In genomic region chr20:57409672-57410397, GRCh38 we compare ENCODE assay signal across 1 cellular context.
TF ChIP-seq lines count a peak whose summit lies in the region.

No MANE protein-coding gene starts in this region.

TF ChIP-seq in K562, 482 proteins besides CTCF, POLR2A, EP300 and RAD21 (continued from another document and continues in another):
- 0 out of 4 replicates have a peak, but pooled peaks of 1 of the 2 experiments have one; percentile 30 for TF ChIP-seq BCLAF1 (IDR thresholded peaks at IDR 0.05; ENCODE audit: borderline replicate concordance in 1 of 2, control insufficient read depth in 1 of 2, low read depth in 2 of 2, low read length in 1 of 2)
- peak; percentile 72 for TF ChIP-seq MYC (IDR thresholded peaks at IDR 0.05; ENCODE audit: low read depth, low read length)
- TF ChIP-seq MYC (CRISPR knock-in tag; IDR thresholded peaks at IDR 0.05; ENCODE audit: borderline replicate concordance, low read depth), result no peak
- no peak for TF ChIP-seq RBM14 (IDR thresholded peaks at IDR 0.05; ENCODE audit: borderline replicate concordance, insufficient read depth, low read depth, low read length)
- TF ChIP-seq SAP30 (IDR thresholded peaks at IDR 0.05; ENCODE audit: borderline replicate concordance, insufficient read depth, low read depth, low read length, poor library complexity, severe bottlenecking), result peak; percentile 47
- TF ChIP-seq HDAC2 (IDR thresholded peaks at IDR 0.05), result peak; percentile 93
- no peak for TF ChIP-seq GTF2B (IDR thresholded peaks at IDR 0.05; ENCODE audit: extremely low read depth, insufficient read length)
- TF ChIP-seq NR2C2 (CRISPR knock-in tag; IDR thresholded peaks at IDR 0.05), result no peak
- peak; percentile 73 for TF ChIP-seq NR2C2 (tag; IDR thresholded peaks at IDR 0.05)
- no peak for TF ChIP-seq MED1 (CRISPR knock-in tag; IDR thresholded peaks at IDR 0.05; ENCODE audit: borderline replicate concordance)
- peak; percentile 97 for TF ChIP-seq TAL1 (IDR thresholded peaks at IDR 0.05)
- no peak for TF ChIP-seq ZFP30 (CRISPR knock-in tag; IDR thresholded peaks at IDR 0.05; ENCODE audit: borderline replicate concordance)
- TF ChIP-seq NBN (IDR thresholded peaks at IDR 0.05; ENCODE audit: low read depth), result peak; percentile 91
- peak; percentile 21 for TF ChIP-seq PHF20 (IDR thresholded peaks at IDR 0.05; ENCODE audit: partially characterized antibody)
- TF ChIP-seq RB1 (IDR thresholded peaks at IDR 0.05; ENCODE audit: low read depth), result peak; percentile 33
- peak; percentile 72; the same call in 1 of the 2 replicates for TF ChIP-seq ZNF3 (CRISPR knock-in tag; IDR thresholded peaks at IDR 0.05)
- no peak for TF ChIP-seq BCL6 (CRISPR knock-in tag; IDR thresholded peaks at IDR 0.05)
- TF ChIP-seq SMARCA5 (IDR thresholded peaks at IDR 0.05), result peak; percentile 96
- TF ChIP-seq MAFG (tag; conservative IDR thresholded peaks at IDR 0.05), result 0 out of 2 replicates have a peak, but pooled peaks have one; percentile 20
- peak; percentile 18 to 59 for TF ChIP-seq AFF1 (IDR thresholded peaks at IDR 0.05; ENCODE audit: low read depth in 1 of 2, partially characterized antibody in 2 of 2)
- peak; percentile 14; the same call in 1 of the 2 replicates for TF ChIP-seq ZKSCAN1 (IDR thresholded peaks at IDR 0.05; ENCODE audit: low read depth, low read length)
- TF ChIP-seq TAF9B (IDR thresholded peaks at IDR 0.05; ENCODE audit: partially characterized antibody), result no peak
- TF ChIP-seq TRIM28 (IDR thresholded peaks at IDR 0.05), result peak; percentile 56
- no peak for TF ChIP-seq ZNF12 (CRISPR knock-in tag; IDR thresholded peaks at IDR 0.05)
- peak; percentile 30; the same call in 1 of the 2 replicates for TF ChIP-seq JUND (IDR thresholded peaks at IDR 0.05; ENCODE audit: borderline replicate concordance, low read depth, low read length)
- peak; percentile 56; the same call in 2 of the 3 replicates for TF ChIP-seq JUND (tag; IDR thresholded peaks at IDR 0.05; ENCODE audit: borderline replicate concordance, low read depth, low read length)
- TF ChIP-seq NELFE (IDR thresholded peaks at IDR 0.05; ENCODE audit: insufficient read depth, insufficient read length), result no peak
- TF ChIP-seq, protein P1, sequence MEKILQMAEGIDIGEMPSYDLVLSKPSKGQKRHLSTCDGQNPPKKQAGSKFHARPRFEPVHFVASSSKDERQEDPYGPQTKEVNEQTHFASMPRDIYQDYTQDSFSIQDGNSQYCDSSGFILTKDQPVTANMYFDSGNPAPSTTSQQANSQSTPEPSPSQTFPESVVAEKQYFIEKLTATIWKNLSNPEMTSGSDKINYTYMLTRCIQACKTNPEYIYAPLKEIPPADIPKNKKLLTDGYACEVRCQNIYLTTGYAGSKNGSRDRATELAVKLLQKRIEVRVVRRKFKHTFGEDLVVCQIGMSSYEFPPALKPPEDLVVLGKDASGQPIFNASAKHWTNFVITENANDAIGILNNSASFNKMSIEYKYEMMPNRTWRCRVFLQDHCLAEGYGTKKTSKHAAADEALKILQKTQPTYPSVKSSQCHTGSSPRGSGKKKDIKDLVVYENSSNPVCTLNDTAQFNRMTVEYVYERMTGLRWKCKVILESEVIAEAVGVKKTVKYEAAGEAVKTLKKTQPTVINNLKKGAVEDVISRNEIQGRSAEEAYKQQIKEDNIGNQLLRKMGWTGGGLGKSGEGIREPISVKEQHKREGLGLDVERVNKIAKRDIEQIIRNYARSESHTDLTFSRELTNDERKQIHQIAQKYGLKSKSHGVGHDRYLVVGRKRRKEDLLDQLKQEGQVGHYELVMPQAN (IDR thresholded peaks at IDR 0.05; ENCODE audit: borderline replicate concordance), result peak; percentile 24; the same call in 1 of the 2 replicates
- TF ChIP-seq CCNT2 (IDR thresholded peaks at IDR 0.05; ENCODE audit: borderline replicate concordance, extremely low read depth, insufficient read length, low read depth, low read length), result peak; percentile 98
- TF ChIP-seq, protein P2, sequence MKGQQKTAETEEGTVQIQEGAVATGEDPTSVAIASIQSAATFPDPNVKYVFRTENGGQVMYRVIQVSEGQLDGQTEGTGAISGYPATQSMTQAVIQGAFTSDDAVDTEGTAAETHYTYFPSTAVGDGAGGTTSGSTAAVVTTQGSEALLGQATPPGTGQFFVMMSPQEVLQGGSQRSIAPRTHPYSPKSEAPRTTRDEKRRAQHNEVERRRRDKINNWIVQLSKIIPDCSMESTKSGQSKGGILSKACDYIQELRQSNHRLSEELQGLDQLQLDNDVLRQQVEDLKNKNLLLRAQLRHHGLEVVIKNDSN (CRISPR knock-in tag; IDR thresholded peaks at IDR 0.05), result 0 out of 2 replicates have a peak, but pooled peaks have one; percentile 8
- TF ChIP-seq ZNF431 (CRISPR knock-in tag; IDR thresholded peaks at IDR 0.05), result 0 out of 2 replicates have a peak, but pooled peaks have one; percentile 20
- peak; percentile 86 for TF ChIP-seq KDM1A (IDR thresholded peaks at IDR 0.05)
- TF ChIP-seq HOMEZ (CRISPR knock-in tag; IDR thresholded peaks at IDR 0.05), result no peak
- TF ChIP-seq, protein P3, sequence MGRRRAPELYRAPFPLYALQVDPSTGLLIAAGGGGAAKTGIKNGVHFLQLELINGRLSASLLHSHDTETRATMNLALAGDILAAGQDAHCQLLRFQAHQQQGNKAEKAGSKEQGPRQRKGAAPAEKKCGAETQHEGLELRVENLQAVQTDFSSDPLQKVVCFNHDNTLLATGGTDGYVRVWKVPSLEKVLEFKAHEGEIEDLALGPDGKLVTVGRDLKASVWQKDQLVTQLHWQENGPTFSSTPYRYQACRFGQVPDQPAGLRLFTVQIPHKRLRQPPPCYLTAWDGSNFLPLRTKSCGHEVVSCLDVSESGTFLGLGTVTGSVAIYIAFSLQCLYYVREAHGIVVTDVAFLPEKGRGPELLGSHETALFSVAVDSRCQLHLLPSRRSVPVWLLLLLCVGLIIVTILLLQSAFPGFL (CRISPR knock-in tag; IDR thresholded peaks at IDR 0.05), result no peak
- TF ChIP-seq, protein P4, sequence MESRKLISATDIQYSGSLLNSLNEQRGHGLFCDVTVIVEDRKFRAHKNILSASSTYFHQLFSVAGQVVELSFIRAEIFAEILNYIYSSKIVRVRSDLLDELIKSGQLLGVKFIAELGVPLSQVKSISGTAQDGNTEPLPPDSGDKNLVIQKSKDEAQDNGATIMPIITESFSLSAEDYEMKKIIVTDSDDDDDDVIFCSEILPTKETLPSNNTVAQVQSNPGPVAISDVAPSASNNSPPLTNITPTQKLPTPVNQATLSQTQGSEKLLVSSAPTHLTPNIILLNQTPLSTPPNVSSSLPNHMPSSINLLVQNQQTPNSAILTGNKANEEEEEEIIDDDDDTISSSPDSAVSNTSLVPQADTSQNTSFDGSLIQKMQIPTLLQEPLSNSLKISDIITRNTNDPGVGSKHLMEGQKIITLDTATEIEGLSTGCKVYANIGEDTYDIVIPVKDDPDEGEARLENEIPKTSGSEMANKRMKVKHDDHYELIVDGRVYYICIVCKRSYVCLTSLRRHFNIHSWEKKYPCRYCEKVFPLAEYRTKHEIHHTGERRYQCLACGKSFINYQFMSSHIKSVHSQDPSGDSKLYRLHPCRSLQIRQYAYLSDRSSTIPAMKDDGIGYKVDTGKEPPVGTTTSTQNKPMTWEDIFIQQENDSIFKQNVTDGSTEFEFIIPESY (CRISPR knock-in tag; IDR thresholded peaks at IDR 0.05), result peak; percentile 59
- peak; percentile 97 for TF ChIP-seq ZNF436 (CRISPR knock-in tag; IDR thresholded peaks at IDR 0.05)
- TF ChIP-seq, protein P5, sequence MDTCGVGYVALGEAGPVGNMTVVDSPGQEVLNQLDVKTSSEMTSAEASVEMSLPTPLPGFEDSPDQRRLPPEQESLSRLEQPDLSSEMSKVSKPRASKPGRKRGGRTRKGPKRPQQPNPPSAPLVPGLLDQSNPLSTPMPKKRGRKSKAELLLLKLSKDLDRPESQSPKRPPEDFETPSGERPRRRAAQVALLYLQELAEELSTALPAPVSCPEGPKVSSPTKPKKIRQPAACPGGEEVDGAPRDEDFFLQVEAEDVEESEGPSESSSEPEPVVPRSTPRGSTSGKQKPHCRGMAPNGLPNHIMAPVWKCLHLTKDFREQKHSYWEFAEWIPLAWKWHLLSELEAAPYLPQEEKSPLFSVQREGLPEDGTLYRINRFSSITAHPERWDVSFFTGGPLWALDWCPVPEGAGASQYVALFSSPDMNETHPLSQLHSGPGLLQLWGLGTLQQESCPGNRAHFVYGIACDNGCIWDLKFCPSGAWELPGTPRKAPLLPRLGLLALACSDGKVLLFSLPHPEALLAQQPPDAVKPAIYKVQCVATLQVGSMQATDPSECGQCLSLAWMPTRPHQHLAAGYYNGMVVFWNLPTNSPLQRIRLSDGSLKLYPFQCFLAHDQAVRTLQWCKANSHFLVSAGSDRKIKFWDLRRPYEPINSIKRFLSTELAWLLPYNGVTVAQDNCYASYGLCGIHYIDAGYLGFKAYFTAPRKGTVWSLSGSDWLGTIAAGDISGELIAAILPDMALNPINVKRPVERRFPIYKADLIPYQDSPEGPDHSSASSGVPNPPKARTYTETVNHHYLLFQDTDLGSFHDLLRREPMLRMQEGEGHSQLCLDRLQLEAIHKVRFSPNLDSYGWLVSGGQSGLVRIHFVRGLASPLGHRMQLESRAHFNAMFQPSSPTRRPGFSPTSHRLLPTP (IDR thresholded peaks at IDR 0.05; ENCODE audit: borderline replicate concordance, extremely low read depth, insufficient read length), result peak; percentile 78
- TF ChIP-seq SLC30A9 (CRISPR knock-in tag; IDR thresholded peaks at IDR 0.05), result no peak
- TF ChIP-seq ZNF583 (CRISPR knock-in tag; IDR thresholded peaks at IDR 0.05), result peak; percentile 52; the same call in 1 of the 2 replicates
- peak; percentile 83 for TF ChIP-seq BHLHE40 (IDR thresholded peaks at IDR 0.05; ENCODE audit: low read length)
- TF ChIP-seq FOXK2 (conservative IDR thresholded peaks at IDR 0.05 in 1 of 2, IDR thresholded peaks at IDR 0.05 in 1 of 2; ENCODE audit: low read depth in 2 of 2), result peak; percentile 17 to 64; a peak in 3 of 4 replicates
- peak in 1 of 2 experiments; percentile 58; a peak in 1 of 4 replicates for TF ChIP-seq ETV6 (IDR thresholded peaks at IDR 0.05; ENCODE audit: borderline replicate concordance in 1 of 2, low read depth in 2 of 2, low read length in 1 of 2)
- no peak for TF ChIP-seq ETV6 (CRISPR knock-in tag; IDR thresholded peaks at IDR 0.05; ENCODE audit: borderline replicate concordance)
- peak; percentile 66; the same call in 1 of the 2 replicates for TF ChIP-seq HLTF (IDR thresholded peaks at IDR 0.05)
- TF ChIP-seq ZBED1 (IDR thresholded peaks at IDR 0.05), result no peak
- no peak for TF ChIP-seq ILF3 (IDR thresholded peaks at IDR 0.05; ENCODE audit: borderline replicate concordance)
